ENCODE assay signal across 8 cellular contexts in genomic region chr17:42458497-42459255, GRCh38. TPM values are rescaled to one million over a fixed set of nuclear protein-coding genes. Genes with fewer than 3 reads are reported as not detected.
DNase-seq lines count a peak whose midpoint lies in the region; ATAC-seq and TF ChIP-seq lines count a peak whose summit lies in the region.

Gene ATP6V0A1, plus strand, starts transcription at chr17:42458878. Its CDS starts 2,017 bp downstream, at chr17:42460895.

- H3K4me3 ChIP-seq in Karpas-422 (ENCODE audit: low read length) = peak within 1 kb of the TSS; percentile 80

- TF ChIP-seq POLR2A in Raji (IDR thresholded peaks at IDR 0.05; ENCODE audit: insufficient read depth, low read depth, low read length) = peak; percentile 68

- H3K4me3 Mint-ChIP-seq in nephron = peak within 1 kb of the TSS; percentile 97 to 98 (median 98)

- 0 out of 2 replicates have a peak, but pooled peaks cover 3% of the 10 kb centered on the region for H4K20me1 ChIP-seq in Karpas-422 (ENCODE audit: insufficient read depth, low read depth, low read length)

- no peaks in the 10 kb centered on the region for H3K9me3 ChIP-seq in Karpas-422 (ENCODE audit: low read length)

- peaks cover 47% of the 10 kb centered on the region for H3K4me1 ChIP-seq in Karpas-422 (ENCODE audit: low read length)

- peak within 1 kb of the TSS; percentile 73 for H3K27ac ChIP-seq in Karpas-422 (ENCODE audit: low read length)

- H3K27me3 ChIP-seq in Karpas-422 (ENCODE audit: low read length) = no peaks in the 10 kb centered on the region

- TF ChIP-seq CTCF in nephron (IDR thresholded peaks at IDR 0.05; ENCODE audit: unreplicated experiment in 3 of 3) = no peak

- peak; percentile 100 for DNase-seq in D341Med (ENCODE audit: low spot score)
- DNase-seq in Karpas-422 = peak; percentile 96
- peak; percentile 95 for DNase-seq in activated effector memory CD4-positive, alpha-beta T cell treated with anti-CD3 and anti-CD28 coated beads, Interleukin-2, amount 50 U/mL, for 16 hours
- peak; percentile 65 for DNase-seq in fibroblast of the conjunctiva (ENCODE audit: low read depth)
- DNase-seq in stimulated activated naive CD8-positive, alpha-beta T cell treated with anti-CD3 and anti-CD28 coated beads, Interleukin-15, Interleukin-2, amounts not matched to agents 100 U/mL and 50 U/mL, for 24 hours = peak; percentile 96

- no peaks in the 10 kb centered on the region for H3K27me3 Mint-ChIP-seq in nephron (ENCODE audit: low read depth)

- H2AFZ ChIP-seq in Karpas-422 (ENCODE audit: low read length) = peak within 1 kb of the TSS; percentile 32; the same call in 1 of the 2 replicates

- peak within 1 kb of the TSS; percentile 73 to 90 (median 84) for H3K27ac Mint-ChIP-seq in nephron

- H3K36me3 Mint-ChIP-seq in nephron (ENCODE audit: low read depth) = peaks cover 13% of the 10 kb centered on the region

- H3K36me3 ChIP-seq in Karpas-422 (ENCODE audit: insufficient read depth, low read length) = peaks cover 9% of the 10 kb centered on the region; the same call in 1 of the 2 replicates

- peaks cover 36% of the 10 kb centered on the region for H3K79me2 ChIP-seq in Karpas-422 (ENCODE audit: low read length)

- H3K9me3 Mint-ChIP-seq in nephron = no peaks in the 10 kb centered on the region

- peak within 1 kb of the TSS; percentile 88 for H3K4me2 ChIP-seq in Karpas-422 (ENCODE audit: low read depth, low read length, poor library complexity, severe bottlenecking)

- no peaks in the 10 kb centered on the region for H3K9me2 ChIP-seq in Karpas-422 (replicated peaks; ENCODE audit: insufficient read depth, low read length)

- peak; percentile 62 for ATAC-seq in GM21576 (IDR thresholded peaks at IDR 0.05; ENCODE audit: unreplicated experiment)
- ATAC-seq in stimulated activated naive CD8-positive, alpha-beta T cell treated with anti-CD3 and anti-CD28 coated beads, Interleukin-15, Interleukin-2, amounts not matched to agents 100 U/mL and 50 U/mL, for 24 hours = peak; percentile 91

- peak within 1 kb of the TSS; percentile 89 for H3K9ac ChIP-seq in Karpas-422 (ENCODE audit: low read length)

- peaks cover 38% of the 10 kb centered on the region for H3K4me1 Mint-ChIP-seq in nephron

RNA-seq across cellular contexts. Expression of gene ATP6V0A1, which starts in this region (rescaled TPM):
- 53.1 and 59.9 TPM in 2 replicates for total RNA-seq in Karpas-422 (2014; rRNA removed; shearing (Covaris generic); ENCODE audit: low replicate concordance)

Comparison
In these comparisons a context has a peak if more than half of its experiments do, and no peak if none do; other contexts are left out.
1. Peak in every context shown above with its lines: DNase-seq, ATAC-seq, H3K4me3 ChIP-seq and H3K27ac ChIP-seq.